ENCODE assay signal across 29 cellular contexts in the genomic region with DNA sequence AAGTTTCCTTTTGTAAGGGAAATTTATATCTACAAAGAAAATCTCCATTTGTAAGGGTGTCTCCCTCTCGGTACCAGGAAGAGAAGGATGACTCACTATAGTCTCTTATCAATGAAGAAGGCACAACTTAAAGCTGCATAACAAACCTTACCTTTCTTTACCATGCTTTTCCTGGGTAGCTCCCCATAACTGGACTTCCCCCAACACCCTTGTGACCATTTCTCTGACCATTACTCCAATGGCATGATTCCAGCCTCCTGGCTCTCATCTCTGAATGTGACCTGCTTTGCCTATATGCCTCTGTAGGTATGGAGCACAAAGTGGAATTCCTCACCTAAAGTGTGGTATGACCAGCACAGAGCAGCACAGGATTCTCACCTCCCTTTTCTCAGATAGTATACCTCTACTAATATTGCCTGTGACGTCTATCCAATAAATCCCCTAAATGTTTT.
DNase-seq lines count a peak whose midpoint lies in the region; ATAC-seq and TF ChIP-seq lines count a peak whose summit lies in the region.
"Had no signal": no experiment of that assay in that cellular context is flagged by ENCODE, and none has a peak within 500 bp of the region (broad histone marks: within the 10 kb centered on the region; RNA-seq: fewer than 3 reads in every experiment).

No MANE protein-coding gene starts in this region.

- H3K9me3 ChIP-seq in mucosa of descending colon = no peaks in the 10 kb centered on the region
- H3K9me3 ChIP-seq: ascending aorta, BLaER1, ovary, upper lobe of left lung had no signal

- no peaks in the 10 kb centered on the region for H3K36me3 ChIP-seq in mucosa of descending colon (ENCODE audit: low read depth)
- H3K36me3 ChIP-seq: ascending aorta, BLaER1, cardiac muscle cell, ovary, upper lobe of left lung had no signal

- H3K4me3 ChIP-seq in mucosa of descending colon = no peak overlapping the region
- H3K4me3 ChIP-seq: ascending aorta, BLaER1, cardiac muscle cell, ovary, upper lobe of left lung had no signal

- TF ChIP-seq POLR2A in erythroblast (IDR thresholded peaks at IDR 0.05; ENCODE audit: low read length) = no peak

- no peak for TF ChIP-seq CTCF in mucosa of descending colon (IDR thresholded peaks at IDR 0.05)

- DNase-seq in HT-29 (ENCODE audit: low spot score) (peak; percentile 34), erythroblast (lab: John Stamatoyannopoulos, UW) (peak; percentile 36 to 40), mucosa of descending colon (no peak), NCI-H446 treated with DMSO at 0.1 percent for 48 hours (lab: John Stamatoyannopoulos, UW) (no peak), superior temporal gyrus (ENCODE audit: extremely low spot score) (no peak)
- no peak for DNase-seq in stimulated activated CD4-positive, alpha-beta T cell treated with anti-CD3 and anti-CD28 coated beads, Interleukin-2, amount 100 ng/mL, for 24 hours
- DNase-seq: activated CD4-positive, alpha-beta T cell treated with anti-CD3 and anti-CD28 coated beads, Interleukin-2, amount 50 U/mL, for 4 hours; activated CD8-positive, alpha-beta memory T cell treated with anti-CD3 and anti-CD28 coated beads, Interleukin-2, amount 10 ng/mL, durations not matched to agents 7 days and 5 days; activated gamma-delta T cell treated with Interleukin-2 at 50 U/mL for 16 hours; activated T-cell treated with anti-CD3 and anti-CD28 coated beads, Interleukin-2, amount 50 U/mL, for 4 hours; cortex of kidney; effector memory CD8-positive, alpha-beta T cell; foreskin fibroblast; GDM1; mammary epithelial cell; NCI-H1417; NCI-H2081 treated with DMSO at 0.1 percent for 48 hours; NCI-H774; nephron progenitor cell; ovary; retina; substantia nigra; upper lobe of left lung had no signal

- no peak for ATAC-seq in SK-N-SH treated with all-trans-retinoic acid at 6 μM for 48 hours
- peak; percentile 34 for ATAC-seq in mucosa of descending colon
- ATAC-seq: activated CD8-positive, alpha-beta memory T cell treated with anti-CD3 and anti-CD28 coated beads, Interleukin-2, amount 10 ng/mL, durations not matched to agents 7 days and 5 days; activated T-cell treated with anti-CD3 and anti-CD28 coated beads, Interleukin-2, amount 50 U/mL, for 4 hours; effector memory CD8-positive, alpha-beta T cell; esophagus mucosa; stimulated activated memory B cell treated with anti-CD40 and anti-IgM and Interleukin-4, amounts not matched to agents 10 μg/mL and 1 μg/mL and 100 μg/mL, for 72 hours had no signal

- intact Hi-C loops in mucosa of descending colon (cut with DNase I, micrococcal nuclease) = no loop called here

- H3K4me1 ChIP-seq in mucosa of descending colon (ENCODE audit: low read depth) = peaks cover 14% of the 10 kb centered on the region
- H3K4me1 ChIP-seq: ascending aorta had no signal

TF ChIP-seq in SK-N-SH treated with all-trans-retinoic acid at 6 μM for 48 hours, 23 proteins besides CTCF, POLR2A, EP300 and RAD21:
- no peak for TF ChIP-seq OSR1 (CRISPR knock-in tag; IDR thresholded peaks at IDR 0.05)
- peak; percentile 96 for TF ChIP-seq ZNF70 (CRISPR knock-in tag; IDR thresholded peaks at IDR 0.05)

Comparison
In these comparisons a context has a peak if more than half of its experiments do, and no peak if none do; other contexts are left out.
1. DNase-seq: peak in HT-29 (single experiment) and erythroblast (2 of 2); none in mucosa of descending colon (0 of 3), stimulated activated CD4-positive, alpha-beta T cell treated with anti-CD3 and anti-CD28 coated beads, Interleukin-2, amount 100 ng/mL, for 24 hours (0 of 2), NCI-H446 treated with DMSO at 0.1 percent for 48 hours (single experiment) and superior temporal gyrus (single experiment).